22 cellular contexts compared by ENCODE assay signal in genomic region chr13:99903140-99903539, GRCh38.
"Had no signal": no experiment of that assay in that cellular context is flagged by ENCODE, and none has a peak within 500 bp of the region (broad histone marks: within the 10 kb centered on the region; RNA-seq: fewer than 3 reads in every experiment).

No MANE protein-coding gene starts in this region.

- ATAC-seq: activated CD4-positive, CD25-positive, alpha-beta regulatory T cell treated with anti-CD3 and anti-CD28 coated beads, Interleukin-2, amount 50 U/mL, for 24 hours; activated CD8-positive, alpha-beta T cell treated with anti-CD3 and anti-CD28 coated beads, Interleukin-2, amount 10 ng/mL, durations not matched to agents 7 days and 5 days; T-cell had no signal

- DNase-seq: activated CD4-positive, alpha-beta T cell treated with anti-CD3 and anti-CD28 coated beads for 4 hours; activated CD8-positive, alpha-beta memory T cell treated with anti-CD3 and anti-CD28 coated beads, Interleukin-2, amount 50 U/mL, for 48 hours; activated CD8-positive, alpha-beta T cell treated with anti-CD3 and anti-CD28 coated beads, Interleukin-2, amount 10 ng/mL, durations not matched to agents 7 days and 5 days; activated naive CD4-positive, alpha-beta T cell treated with anti-CD3 and anti-CD28 coated beads, Interleukin-2, amount 50 U/mL, for 16 hours; activated naive CD8-positive, alpha-beta T cell treated with anti-CD3 and anti-CD28 coated beads, Interleukin-2, amount 10 ng/mL, durations not matched to agents 7 days and 5 days; activated T-cell treated with anti-CD3 and anti-CD28 coated beads, Interleukin-2, amount 50 U/mL, for 1 hour; adrenal gland; anterior cingulate cortex; cerebellar nuclear complex; NCI-H1048; NCI-H146; NCI-H187 treated with DMSO at 0.1 percent for 48 hours; NCI-H2171; NCI-H2227 treated with DMSO at 0.1 percent for 48 hours; NCI-H446 treated with DMSO at 0.1 percent for 48 hours; NCI-H524 treated with DMSO at 0.1 percent for 48 hours; NCI-H82; SIG-M5; T-cell; T-helper 2 cell; WERI-Rb-1 had no signal

- H3K4me3 Mint-ChIP-seq: activated CD8-positive, alpha-beta T cell treated with anti-CD3 and anti-CD28 coated beads, Interleukin-2, amount 10 ng/mL, durations not matched to agents 7 days and 5 days; activated naive CD8-positive, alpha-beta T cell treated with anti-CD3 and anti-CD28 coated beads, Interleukin-2, amount 10 ng/mL, durations not matched to agents 7 days and 5 days; T-cell had no signal

- H3K9me3 Mint-ChIP-seq: activated naive CD8-positive, alpha-beta T cell treated with anti-CD3 and anti-CD28 coated beads, Interleukin-2, amount 10 ng/mL, durations not matched to agents 7 days and 5 days; T-cell had no signal

- H3K36me3 Mint-ChIP-seq: activated naive CD8-positive, alpha-beta T cell treated with anti-CD3 and anti-CD28 coated beads, Interleukin-2, amount 10 ng/mL, durations not matched to agents 7 days and 5 days; T-cell had no signal

- H3K27ac Mint-ChIP-seq: activated CD8-positive, alpha-beta T cell treated with anti-CD3 and anti-CD28 coated beads, Interleukin-2, amount 10 ng/mL, durations not matched to agents 7 days and 5 days; activated naive CD8-positive, alpha-beta T cell treated with anti-CD3 and anti-CD28 coated beads, Interleukin-2, amount 10 ng/mL, durations not matched to agents 7 days and 5 days; T-cell had no signal
